35 cellular contexts compared by ENCODE assay signal in genomic region chr10:128610113-128610512, GRCh38.
DNase-seq lines count a peak whose midpoint lies in the region; ATAC-seq, FAIRE-seq and TF ChIP-seq lines count a peak whose summit lies in the region.
"Had no signal": no experiment of that assay in that cellular context is flagged by ENCODE, and none has a peak within 500 bp of the region (broad histone marks: within the 10 kb centered on the region; RNA-seq: fewer than 3 reads in every experiment).

No MANE protein-coding gene starts in this region.

- TF ChIP-seq EP300 in H1 (IDR thresholded peaks at IDR 0.05; ENCODE audit: borderline replicate concordance in 1 of 2, low read depth in 2 of 2, low read length in 2 of 2): no peak
- no peak for TF ChIP-seq EP300 in esophagus muscularis mucosa (IDR thresholded peaks at IDR 0.05)
- no peak for TF ChIP-seq EP300 in HepG2 (IDR thresholded peaks at IDR 0.05; ENCODE audit: low read depth in 2 of 2, low read length in 2 of 2)
- no peak for TF ChIP-seq EP300 in HepG2 (CRISPR knock-in tag; IDR thresholded peaks at IDR 0.05; ENCODE audit: borderline replicate concordance)

- CTCF ChIA-PET in H1 (lab: Charles Lee; ENCODE audit: partially characterized antibody) (interaction anchor here (0.6 to 1.0 kb wide), 2 partner anchors 21 to 234 kb away, joined by 3 to 6 read pairs; no protein-coding TSS in a partner anchor), HepG2 (lab: Yijun Ruan, JAX; ENCODE audit: low intra/inter-chr PET ratio, low total read pairs) (no interaction called here)

- H4K20me1 ChIP-seq in H1 (replicated peaks in 1 of 2; ENCODE audit: control insufficient read depth in 1 of 2, insufficient read depth in 2 of 2, low read length in 2 of 2) (no peaks in the 10 kb centered on the region), HepG2 (ENCODE audit: insufficient read depth, low read length) (no peaks in the 10 kb centered on the region)
- H4K20me1 ChIP-seq: BLaER1; BLaER1 treated with 17β-estradiol and CSF1 and Interleukin-3, amounts not matched to agents 10 nM and 100 nM had no signal

- H3K4me1 ChIP-seq in H1 (replicated peaks in 1 of 4; ENCODE audit: control insufficient read depth in 3 of 4, insufficient read depth in 4 of 4, low read length in 3 of 4) (no peaks in the 10 kb centered on the region), esophagus muscularis mucosa (no peaks in the 10 kb centered on the region), HepG2 (ENCODE audit: insufficient read depth, low read length) (no peaks in the 10 kb centered on the region), neuronal stem cell (ENCODE audit: control insufficient read depth in 2 of 2, insufficient read depth in 1 of 2, low read depth in 1 of 2, low read length in 2 of 2) (no peaks in the 10 kb centered on the region)
- H3K4me1 ChIP-seq: A549; BE2C; BLaER1; BLaER1 treated with 17β-estradiol and CSF1 and Interleukin-3, amounts not matched to agents 10 nM and 100 nM; Caco-2 had no signal

- H2BK5ac ChIP-seq in H1 (ENCODE audit: low read depth, low read length) (no peak overlapping the region), neuronal stem cell (ENCODE audit: low read length) (peak overlapping the region; percentile 33)

- no peak overlapping the region for H3K27ac ChIP-seq in H1 (ENCODE audit: low read depth, low read length)
- no peak overlapping the region for H3K27ac ChIP-seq in esophagus muscularis mucosa (replicated peaks in 1 of 4)
- no peak overlapping the region for H3K27ac ChIP-seq in HepG2 (ENCODE audit: extremely low read length, insufficient read depth, low read length)
- H3K27ac ChIP-seq in neuronal stem cell (replicated peaks; ENCODE audit: low read length): no peak overlapping the region
- H3K27ac ChIP-seq: 22Rv1; A549; BLaER1; BLaER1 treated with 17β-estradiol and CSF1 and Interleukin-3, amounts not matched to agents 10 nM and 100 nM; C4-2B had no signal

- H2AFZ ChIP-seq in H1 (ENCODE audit: low read length) (no peak overlapping the region), HepG2 (ENCODE audit: low read length) (no peak overlapping the region), neuronal stem cell (ENCODE audit: low read length) (no peak overlapping the region)

- no peak overlapping the region for H3K56ac ChIP-seq in H1 (replicated peaks; ENCODE audit: insufficient read length, low read depth, low read length)

- H4K8ac ChIP-seq in H1 (ENCODE audit: extremely low read depth, insufficient read depth, low read length) (no peak overlapping the region), neuronal stem cell (ENCODE audit: low read depth, low read length) (no peak overlapping the region)

- no TSS peak for BruUV-seq in HepG2 (replicated peaks; lab: Mats Ljungman, UMichigan)

- no peak overlapping the region for H2BK20ac ChIP-seq in H1 (ENCODE audit: low read length)

- no peak overlapping the region for H2BK120ac ChIP-seq in H1 (replicated peaks; ENCODE audit: low read depth, low read length)
- peak overlapping the region; percentile 16 for H2BK120ac ChIP-seq in neuronal stem cell (ENCODE audit: low read depth, low read length)

- no peak for TF ChIP-seq POLR2A in H1 (IDR thresholded peaks at IDR 0.05; ENCODE audit: control extremely low read depth in 1 of 2, low read depth in 2 of 2, low read length in 2 of 2)
- no peak for TF ChIP-seq POLR2A in esophagus muscularis mucosa (IDR thresholded peaks at IDR 0.05; ENCODE audit: low read depth)
- TF ChIP-seq POLR2A in HepG2 (IDR thresholded peaks at IDR 0.05; ENCODE audit: insufficient read depth in 1 of 2, low read depth in 2 of 2, low read length in 2 of 2): no peak

- H2BK15ac ChIP-seq in H1 (ENCODE audit: low read length): no peak overlapping the region
- H2BK15ac ChIP-seq in neuronal stem cell (ENCODE audit: low read length): no peak overlapping the region

- in situ Hi-C loops in HepG2 (cut with HindIII; ENCODE audit: extremely low pct_ligation_motif_present, low pct_unique_long_range_greater_than_20kb): no loop called here

- no peaks in the 10 kb centered on the region for H3K27me3 ChIP-seq in H1 (replicated peaks in 1 of 4; ENCODE audit: control insufficient read depth in 3 of 4, extremely low read depth in 1 of 4, insufficient read depth in 3 of 4, low read length in 3 of 4)
- no peaks in the 10 kb centered on the region for H3K27me3 ChIP-seq in esophagus muscularis mucosa
- H3K27me3 ChIP-seq in HepG2 (ENCODE audit: control insufficient read depth in 1 of 2, insufficient read depth in 2 of 2, low read length in 2 of 2): peaks cover 0 to 6% of the 10 kb centered on the region in 2 experiments; a peak in 1 of 5 replicates
- H3K27me3 ChIP-seq in neuronal stem cell (ENCODE audit: control insufficient read depth in 3 of 3, insufficient read depth in 3 of 3, low read depth in 1 of 3, low read length in 3 of 3): no peaks in the 10 kb centered on the region
- H3K27me3 ChIP-seq: BE2C; BLaER1; BLaER1 treated with 17β-estradiol and CSF1 and Interleukin-3, amounts not matched to agents 10 nM and 100 nM had no signal

- TF ChIP-seq RAD21 in H1 (IDR thresholded peaks at IDR 0.05 in 1 of 2, conservative IDR thresholded peaks at IDR 0.05 in 1 of 2; ENCODE audit: low read depth in 2 of 2, low read length in 2 of 2) (no peak), HepG2 (CRISPR knock-in tag; IDR thresholded peaks at IDR 0.05) (no peak)

- H4K5ac ChIP-seq in H1 (ENCODE audit: insufficient read length, low read depth, low read length): no peak overlapping the region

- H3K4me2 ChIP-seq in H1 (ENCODE audit: insufficient read depth in 1 of 2, low read depth in 2 of 2, low read length in 2 of 2) (no peak overlapping the region), HepG2 (ENCODE audit: low read depth, low read length) (no peak overlapping the region), neuronal stem cell (ENCODE audit: insufficient read depth, low read length, poor library complexity, severe bottlenecking) (no peak overlapping the region)
- H3K4me2 ChIP-seq: A549; BLaER1; BLaER1 treated with 17β-estradiol and CSF1 and Interleukin-3, amounts not matched to agents 10 nM and 100 nM had no signal

- H2AK5ac ChIP-seq in H1 (ENCODE audit: low read depth, low read length) (no peak overlapping the region), neuronal stem cell (ENCODE audit: low read depth, low read length) (peak overlapping the region; percentile 27)

- H3K36me3 ChIP-seq in H1 (ENCODE audit: control insufficient read depth in 2 of 4, insufficient read depth in 4 of 4, low read length in 3 of 4) (no peaks in the 10 kb centered on the region), esophagus muscularis mucosa (no peaks in the 10 kb centered on the region), HepG2 (replicated peaks in 1 of 2; ENCODE audit: control insufficient read depth in 1 of 2, insufficient read depth in 2 of 2, low read length in 2 of 2) (no peaks in the 10 kb centered on the region), neuronal stem cell (replicated peaks in 1 of 2; ENCODE audit: control insufficient read depth in 2 of 2, insufficient read depth in 2 of 2, low read length in 2 of 2) (no peaks in the 10 kb centered on the region)
- H3K36me3 ChIP-seq: BE2C; BLaER1; BLaER1 treated with 17β-estradiol and CSF1 and Interleukin-3, amounts not matched to agents 10 nM and 100 nM had no signal

- H3K14ac ChIP-seq in H1 (ENCODE audit: insufficient read length) (no peak overlapping the region), neuronal stem cell (ENCODE audit: low read length) (peak overlapping the region; percentile 67)

- H3K23ac ChIP-seq in H1 (ENCODE audit: insufficient read length): no peak overlapping the region
- no peak overlapping the region for H3K23ac ChIP-seq in neuronal stem cell (ENCODE audit: low read depth, low read length, poor library complexity)

- no peak for TF ChIP-seq CTCF in H1 (IDR thresholded peaks at IDR 0.05; ENCODE audit: control extremely low read depth in 1 of 3, insufficient read depth in 1 of 3, low read depth in 1 of 3, low read length in 3 of 3)
- no peak for TF ChIP-seq CTCF in esophagus muscularis mucosa (IDR thresholded peaks at IDR 0.05)
- TF ChIP-seq CTCF in HepG2 (CRISPR knock-in tag; IDR thresholded peaks at IDR 0.05): no peak

- intact Hi-C loops in esophagus muscularis mucosa (cut with DNase I) (no loop called here), HepG2 (cut with micrococcal nuclease; ENCODE audit: unreplicated experiment) (no loop called here)

- H3K9me3 ChIP-seq in H1 (ENCODE audit: insufficient read depth in 2 of 2, low read depth in 1 of 2, low read length in 1 of 2) (no peaks in the 10 kb centered on the region), esophagus muscularis mucosa (no peaks in the 10 kb centered on the region), HepG2 (ENCODE audit: low read length) (no peaks in the 10 kb centered on the region), neuronal stem cell (replicated peaks in 1 of 2; ENCODE audit: control insufficient read depth in 2 of 2, insufficient read depth in 1 of 2, low read depth in 1 of 2, low read length in 2 of 2) (no peaks in the 10 kb centered on the region)
- H3K9me3 ChIP-seq: A549; BE2C; BLaER1; BLaER1 treated with 17β-estradiol and CSF1 and Interleukin-3, amounts not matched to agents 10 nM and 100 nM; Caco-2 had no signal

- H3K79me1 ChIP-seq in H1 (ENCODE audit: low read depth, low read length): no peaks in the 10 kb centered on the region
- H3K79me1 ChIP-seq in neuronal stem cell (ENCODE audit: low read depth, low read length): no peaks in the 10 kb centered on the region

- H3K79me2 ChIP-seq in H1 (ENCODE audit: control insufficient read depth in 1 of 2, insufficient read depth in 2 of 2, low read length in 2 of 2): no peaks in the 10 kb centered on the region
- H3K79me2 ChIP-seq in HepG2 (ENCODE audit: insufficient read depth, low read length): no peaks in the 10 kb centered on the region

- H3K4me3 ChIP-seq in H1 (ENCODE audit: extremely low read depth in 1 of 4, insufficient read depth in 2 of 4, low read depth in 3 of 4, low read length in 4 of 4) (no peak overlapping the region), esophagus muscularis mucosa (no peak overlapping the region), HepG2 (replicated peaks in 1 of 3; ENCODE audit: insufficient read depth in 1 of 3, low read depth in 2 of 3, low read length in 3 of 3) (no peak overlapping the region), neuronal stem cell (ENCODE audit: low read length in 2 of 2) (no peak overlapping the region)
- H3K4me3 ChIP-seq: A549; BLaER1; BLaER1 treated with 17β-estradiol and CSF1 and Interleukin-3, amounts not matched to agents 10 nM and 100 nM had no signal

- no peak for FAIRE-seq in H1 (lab: Jason Lieb, UNC)
- no peak for FAIRE-seq in HepG2 (lab: Jason Lieb, UNC)
- FAIRE-seq: A204.1, A549, D721Med had no signal

- no peak overlapping the region for H3K18ac ChIP-seq in H1 (ENCODE audit: extremely low read depth, low read length)
- H3K18ac ChIP-seq in neuronal stem cell (ENCODE audit: low read length): peak overlapping the region; percentile 42

- ATAC-seq in HepG2: no peak
- no peak for ATAC-seq in HG03108 (IDR thresholded peaks at IDR 0.05; ENCODE audit: unreplicated experiment)
- ATAC-seq: A549; CD8-positive, alpha-beta T cell had no signal

- POLR2A ChIA-PET in H1 (lab: Charles Lee; ENCODE audit: partially characterized antibody) (no interaction called here), HepG2 (lab: Yijun Ruan, JAX) (no interaction called here)

- H4K91ac ChIP-seq in H1 (replicated peaks; ENCODE audit: insufficient read length, low read length) (no peak overlapping the region), neuronal stem cell (ENCODE audit: low read depth, low read length, poor library complexity) (no peak overlapping the region)

- no peak for DNase-seq in H1 (ENCODE audit: low read depth in 1 of 2, low spot score in 2 of 2)
- DNase-seq in esophagus muscularis mucosa (ENCODE audit: extremely low spot score): peak; percentile 87
- no peak for DNase-seq in HepG2 (ENCODE audit: low spot score)
- no peak for DNase-seq in neuronal stem cell (ENCODE audit: low spot score)
- no peak for DNase-seq in NOMO-1 treated with DMSO at 0.1 percent for 48 hours (lab: John Stamatoyannopoulos, UW; ENCODE audit: unreplicated experiment)
- no peak for DNase-seq in occipital lobe (lab: John Stamatoyannopoulos, UW)
- DNase-seq in central memory CD4-positive, alpha-beta T cell: no peak
- DNase-seq: 8988T; ACHN; AML-193; BE2C; C1 segment of cervical spinal cord; Caco-2; Calu3; CD4-positive, alpha-beta memory T cell; CD4-positive, alpha-beta T cell; CD4-positive, CD25-positive, alpha-beta regulatory T cell; CD8-positive, alpha-beta memory T cell; CD8-positive, alpha-beta T cell; COR-L47; DMS 273 treated with DMSO at 0.1 percent for 48 hours; DMS153; DMS53; DMS79; DMS79 treated with DMSO at 0.1 percent for 48 hours; DND-41; EL had no signal

- H3K9ac ChIP-seq in H1 (replicated peaks in 1 of 4; ENCODE audit: extremely low read depth in 1 of 4, low read depth in 3 of 4, low read length in 3 of 4) (no peak overlapping the region), HepG2 (ENCODE audit: insufficient read depth, low read depth, low read length) (no peak overlapping the region), neuronal stem cell (ENCODE audit: low read depth, low read length, poor library complexity) (peak overlapping the region; percentile 34)
- H3K9ac ChIP-seq: BLaER1; BLaER1 treated with 17β-estradiol and CSF1 and Interleukin-3, amounts not matched to agents 10 nM and 100 nM had no signal

- H3K23me2 ChIP-seq in H1 (ENCODE audit: low read depth, low read length): no peaks in the 10 kb centered on the region

- 0 out of 2 replicates have a peak overlapping the region, but pooled peaks have one; percentile 77 for H2BK12ac ChIP-seq in H1 (ENCODE audit: low read depth, low read length)
- H2BK12ac ChIP-seq in neuronal stem cell (ENCODE audit: low read length): no peak overlapping the region

- 94% methylated on average over 4 of the region's 4 CpGs; no CpG with 5 or more reads in 1 of the 2 experiments for WGBS in H1 (ENCODE audit: extremely low coverage in 1 of 2, insufficient coverage in 1 of 2, insufficient read length in 1 of 2, insufficient replicate concordance in 2 of 2, low coverage in 1 of 2, low lambda C conversion rate in 2 of 2, missing lambda C conversion rate in 1 of 2), 2 experiments
- WGBS in esophagus muscularis mucosa: 88% methylated on average over 4 of the region's 4 CpGs
- WGBS in HepG2 (ENCODE audit: low lambda C conversion rate): 0% methylated on average over 1 of the region's 4 CpGs
- no CpG with 5 or more reads among the region's 4 CpGs for WGBS in neuronal stem cell (ENCODE audit: extremely low coverage in 2 of 2, insufficient read length in 2 of 2, insufficient replicate concordance in 1 of 2), 2 donors

- H3K4ac ChIP-seq in H1 (replicated peaks; ENCODE audit: insufficient read length, low read depth, low read length) (no peak overlapping the region), neuronal stem cell (ENCODE audit: low read length) (no peak overlapping the region)
